In genomic region chr13:62633448-62633847, GRCh38 we compare ENCODE assay signal across 10 cellular contexts.
"Had no signal": no experiment of that assay in that cellular context is flagged by ENCODE, and none has a peak within 500 bp of the region (broad histone marks: within the 10 kb centered on the region; RNA-seq: fewer than 3 reads in every experiment).

No MANE protein-coding gene starts in this region.

- H3K4me1 ChIP-seq: HAP-1 had no signal

- H3K4me3 ChIP-seq: GM23248, GM23338, HAP-1 had no signal

- H3K27ac ChIP-seq: GM23248 had no signal

- DNase-seq: GM23248, GOT3, H7, H9, HCEC 1CT, HFFc6 had no signal

- ATAC-seq: GM23338 had no signal

- H3K9ac ChIP-seq: GM23248 had no signal

- H2AFZ ChIP-seq: GM23248, GM23338 had no signal

- H3K9me3 ChIP-seq: HAP-1 had no signal

- FAIRE-seq: H1, H54 had no signal

- H3K36me3 ChIP-seq: HAP-1 had no signal

- H3K4me2 ChIP-seq: GM23338 had no signal
